In genomic region chr20:5660346-5660745, GRCh38 we compare ENCODE assay signal across 30 cellular contexts. TPM values are rescaled to one million over a fixed set of nuclear protein-coding genes. Genes with fewer than 3 reads are reported as not detected.
DNase-seq lines count a peak whose midpoint lies in the region; TF ChIP-seq lines count a peak whose summit lies in the region.
"Had no signal": no experiment of that assay in that cellular context is flagged by ENCODE, and none has a peak within 500 bp of the region (broad histone marks: within the 10 kb centered on the region; RNA-seq: fewer than 3 reads in every experiment).

No MANE protein-coding gene starts in this region.

- no peak overlapping the region for H3K9ac ChIP-seq in OCI-LY1 (ENCODE audit: low read length)
- H3K9ac ChIP-seq: KMS-11 had no signal

- H3K36me3 Mint-ChIP-seq in CD14-positive monocyte, result no peaks in the 10 kb centered on the region
- H3K36me3 Mint-ChIP-seq: activated CD8-positive, alpha-beta memory T cell treated with anti-CD3 and anti-CD28 coated beads, Interleukin-2, amount 10 ng/mL, durations not matched to agents 7 days and 5 days; activated naive CD4-positive, alpha-beta T cell treated with anti-CD3 and anti-CD28 coated beads, Interleukin-2, amount 50 U/mL, for 72 hours; immature natural killer cell; mesothelial cell of epicardium; naive thymus-derived CD4-positive, alpha-beta T cell; stimulated activated naive B cell treated with anti-CD40 and anti-IgM and Interleukin-4, amounts not matched to agents 10 μg/mL and 1 μg/mL and 100 μg/mL, for 72 hours had no signal

- peaks cover 81% of the 10 kb centered on the region for H3K4me1 ChIP-seq in OCI-LY1 (ENCODE audit: insufficient read depth, low read length, severe bottlenecking)
- H3K4me1 ChIP-seq in sigmoid colon, result peaks cover 0 to 53% (median 51%) of the 10 kb centered on the region in 4 donors

- peaks cover 7% of the 10 kb centered on the region; the same call in 1 of the 2 replicates for H3F3A ChIP-seq in OCI-LY1 (ENCODE audit: insufficient read depth, low read length)

- no peaks in the 10 kb centered on the region for H4K20me1 ChIP-seq in OCI-LY1 (ENCODE audit: insufficient read depth, low read length)

- H3K9me3 ChIP-seq in OCI-LY1 (ENCODE audit: low read length), result no peaks in the 10 kb centered on the region
- no peaks in the 10 kb centered on the region for H3K9me3 ChIP-seq in sigmoid colon
- H3K9me3 ChIP-seq: ascending aorta, heart right ventricle, left lung, thoracic aorta had no signal

- no peak overlapping the region for H2AFZ ChIP-seq in OCI-LY1 (ENCODE audit: low read length)

- no peaks in the 10 kb centered on the region for H3K79me2 ChIP-seq in OCI-LY1 (ENCODE audit: insufficient read depth, low read length)

- intact Hi-C loops in CD14-positive monocyte (cut with micrococcal nuclease) (no loop called here), sigmoid colon (cut with DNase I) (no loop called here)

- peak overlapping the region; percentile 90 to 100 (median 98) for H3K27ac Mint-ChIP-seq in CD14-positive monocyte
- H3K27ac Mint-ChIP-seq: activated CD8-positive, alpha-beta memory T cell treated with anti-CD3 and anti-CD28 coated beads, Interleukin-2, amount 10 ng/mL, durations not matched to agents 7 days and 5 days; activated T-helper 17 cell treated with anti-CD3 and anti-CD28 coated beads, Interleukin-2, amount 50 U/mL, for 72 hours; immature natural killer cell had no signal

- H3K9me3 Mint-ChIP-seq in CD14-positive monocyte, result peaks cover 0 to 2% (median 0%) of the 10 kb centered on the region in 7 donors
- H3K9me3 Mint-ChIP-seq: activated naive CD4-positive, alpha-beta T cell treated with anti-CD3 and anti-CD28 coated beads, Interleukin-2, amount 50 U/mL, for 72 hours; activated T-helper 17 cell treated with anti-CD3 and anti-CD28 coated beads, Interleukin-2, amount 50 U/mL, for 72 hours; central memory CD8-positive, alpha-beta T cell; immature natural killer cell; mesothelial cell of epicardium; naive thymus-derived CD4-positive, alpha-beta T cell; stimulated activated naive B cell treated with anti-CD40 and anti-IgM and Interleukin-4, amounts not matched to agents 10 μg/mL and 1 μg/mL and 100 μg/mL, for 72 hours had no signal

- H3K4me3 ChIP-seq in OCI-LY1 (ENCODE audit: low read depth, low read length, poor library complexity, severe bottlenecking) (no peak overlapping the region), sigmoid colon (no peak overlapping the region)
- H3K4me3 ChIP-seq: ascending aorta, heart right ventricle, left lung, smooth muscle cell had no signal

- no peak overlapping the region for H3K4me2 ChIP-seq in OCI-LY1 (ENCODE audit: low read length)
- H3K4me2 ChIP-seq: KMS-11, smooth muscle cell had no signal

- no peak for DNase-seq in CD14-positive monocyte (ENCODE audit: low spot score)
- DNase-seq in epithelial cell of prostate (ENCODE audit: low read depth, low spot score), result no peak
- DNase-seq in sigmoid colon, result no peak
- DNase-seq in occipital lobe (lab: John Stamatoyannopoulos, UW), result no peak
- DNase-seq in SKM-1 (lab: John Stamatoyannopoulos, UW; ENCODE audit: unreplicated experiment), result no peak
- no peak for DNase-seq in stimulated activated CD4-positive, alpha-beta T cell treated with anti-CD3 and anti-CD28 coated beads, Interleukin-1b, Interleukin-23, amount 100 ng/mL, for 48 hours
- DNase-seq: activated CD4-positive, alpha-beta T cell treated with anti-CD3 and anti-CD28 coated beads, Interleukin-2, amount 50 U/mL, for 1 hour; activated CD8-positive, alpha-beta memory T cell treated with anti-CD3 and anti-CD28 coated beads, Interleukin-2, amount 10 ng/mL, durations not matched to agents 7 days and 5 days; dorsolateral prefrontal cortex; GF-D8; GOT3; heart right ventricle; immature natural killer cell; left lung; naive thymus-derived CD4-positive, alpha-beta T cell; NCI-H1694; NCI-H2171; NCI-H524 treated with DMSO at 0.1 percent for 48 hours; NK-92 treated with Interleukin-12 subunit alpha and Interleukin-12 subunit beta, amount 100 ng/mL, for 24 hours; stimulated activated naive B cell treated with anti-CD40 and anti-IgM and Interleukin-4, amounts not matched to agents 10 μg/mL and 1 μg/mL and 100 μg/mL, for 72 hours had no signal

- H3K4me1 Mint-ChIP-seq in CD14-positive monocyte, result peaks cover 71% of the 10 kb centered on the region
- H3K4me1 Mint-ChIP-seq: activated CD8-positive, alpha-beta memory T cell treated with anti-CD3 and anti-CD28 coated beads, Interleukin-2, amount 10 ng/mL, durations not matched to agents 7 days and 5 days; activated T-helper 17 cell treated with anti-CD3 and anti-CD28 coated beads, Interleukin-2, amount 50 U/mL, for 72 hours; central memory CD8-positive, alpha-beta T cell; immature natural killer cell had no signal

- TF ChIP-seq EP300 in sigmoid colon (IDR thresholded peaks at IDR 0.05), result no peak

- no peak for TF ChIP-seq CTCF in CD14-positive monocyte (IDR thresholded peaks at IDR 0.05)
- TF ChIP-seq CTCF in OCI-LY1 (IDR thresholded peaks at IDR 0.05; ENCODE audit: low read length), result no peak
- TF ChIP-seq CTCF in sigmoid colon (IDR thresholded peaks at IDR 0.05), result no peak

- H3K9me2 ChIP-seq in OCI-LY1 (ENCODE audit: low read depth, low read length), result no peaks in the 10 kb centered on the region

- H3K4me3 Mint-ChIP-seq in CD14-positive monocyte, result no peak overlapping the region
- H3K4me3 Mint-ChIP-seq: activated CD8-positive, alpha-beta memory T cell treated with anti-CD3 and anti-CD28 coated beads, Interleukin-2, amount 10 ng/mL, durations not matched to agents 7 days and 5 days; activated T-helper 17 cell treated with anti-CD3 and anti-CD28 coated beads, Interleukin-2, amount 50 U/mL, for 72 hours; central memory CD8-positive, alpha-beta T cell; immature natural killer cell; mesothelial cell of epicardium had no signal

- H3K27me3 Mint-ChIP-seq in CD14-positive monocyte (ENCODE audit: low read depth in 3 of 3), result peaks cover 0 to 4% (median 0%) of the 10 kb centered on the region in 3 donors
- H3K27me3 Mint-ChIP-seq: activated CD8-positive, alpha-beta memory T cell treated with anti-CD3 and anti-CD28 coated beads, Interleukin-2, amount 10 ng/mL, durations not matched to agents 7 days and 5 days; activated T-helper 17 cell treated with anti-CD3 and anti-CD28 coated beads, Interleukin-2, amount 50 U/mL, for 72 hours; central memory CD8-positive, alpha-beta T cell; naive thymus-derived CD4-positive, alpha-beta T cell; stimulated activated naive B cell treated with anti-CD40 and anti-IgM and Interleukin-4, amounts not matched to agents 10 μg/mL and 1 μg/mL and 100 μg/mL, for 72 hours had no signal

- no peak for TF ChIP-seq POLR2A in sigmoid colon (IDR thresholded peaks at IDR 0.05)

- no peaks in the 10 kb centered on the region for H3K27me3 ChIP-seq in OCI-LY1 (ENCODE audit: insufficient read depth, low read length)
- no peaks in the 10 kb centered on the region for H3K27me3 ChIP-seq in sigmoid colon
- H3K27me3 ChIP-seq: ascending aorta, heart right ventricle, left lung had no signal

- H3K27ac ChIP-seq in OCI-LY1 (ENCODE audit: low read depth, low read length, poor library complexity, severe bottlenecking) (peak overlapping the region; percentile 99), epithelial cell of prostate (peak overlapping the region; percentile 100), sigmoid colon (peak overlapping the region; percentile 82 to 92 (median 88))
- H3K27ac ChIP-seq: KMS-11, VCaP had no signal

- H3K36me3 ChIP-seq in OCI-LY1 (ENCODE audit: insufficient read depth, low read length), result no peaks in the 10 kb centered on the region
- H3K36me3 ChIP-seq in sigmoid colon, result no peaks in the 10 kb centered on the region
- H3K36me3 ChIP-seq: ascending aorta, heart right ventricle, left lung, thoracic aorta had no signal

- 41 to 49% methylated on average over 1 of the region's 1 CpG for WGBS in sigmoid colon, 2 donors

RNA-seq across cellular contexts. Expression of gene GPCPD1, which starts 49.5 kb away (rescaled TPM):
- polyA plus RNA-seq in CD14-positive monocyte, result 10 to 100 TPM; 46.8 to 78.9 TPM
- 10 to 100 TPM; 15.2 to 22.1 (median 15.8) TPM for total RNA-seq in sigmoid colon
- polyA plus RNA-seq in sigmoid colon, result 10 to 100 TPM in 1 of 3 donors, 1 to 10 TPM in 2; 6.0 to 17.0 (median 6.9) TPM
- total RNA-seq in occipital lobe, result 47.1 TPM
